26 cellular contexts compared by ENCODE assay signal in the genomic region with DNA sequence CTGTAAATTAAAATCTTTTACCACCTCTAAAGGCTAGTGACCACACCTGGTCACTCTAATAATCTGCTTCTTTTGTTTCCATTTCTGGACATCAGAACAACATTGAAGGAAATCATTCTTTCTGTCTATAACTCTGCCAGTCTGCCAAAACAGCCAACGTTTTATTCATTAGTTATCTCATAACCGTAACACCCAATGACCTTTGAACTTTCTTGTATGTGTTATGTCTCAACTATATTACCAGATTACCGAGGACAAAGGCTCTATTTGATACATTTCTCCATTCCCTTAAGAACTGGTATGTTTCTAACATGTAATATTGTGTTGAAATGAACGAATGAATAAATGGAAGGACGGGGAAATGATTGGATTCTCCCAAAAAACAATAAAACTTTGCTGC.
"Had no signal": no experiment of that assay in that cellular context is flagged by ENCODE, and none has a peak within 500 bp of the region (broad histone marks: within the 10 kb centered on the region; RNA-seq: fewer than 3 reads in every experiment).

No MANE protein-coding gene starts in this region.

- H3K4me3 ChIP-seq: stomach, suprapubic skin, testis, thoracic aorta, thyroid gland, tibial artery, tibial nerve, transverse colon, upper lobe of left lung, upper lobe of right lung, vagina had no signal

- DNase-seq: stimulated activated CD4-positive, alpha-beta T cell treated with anti-CD3 and anti-CD28 coated beads, Interleukin-2, amount 100 ng/mL, for 48 hours; stimulated activated CD4-positive, alpha-beta T cell treated with anti-CD3 and anti-CD28 coated beads, Interleukin-4, amount 100 ng/mL, for 1 hour; stimulated activated CD4-positive, alpha-beta T cell treated with anti-CD3 and anti-CD28 coated beads, Interleukin-4, amount 100 ng/mL, for 24 hours; stimulated activated CD4-positive, alpha-beta T cell treated with anti-CD3 and anti-CD28 coated beads, Interleukin-4, amount 100 ng/mL, for 4 hours; stimulated activated CD8-positive, alpha-beta memory T cell treated with anti-CD3 and anti-CD28 coated beads, Interleukin-4, amount 100 ng/mL, for 48 hours; stimulated activated naive B cell treated with anti-CD40 and anti-IgM and Interleukin-4, amounts not matched to agents 10 μg/mL and 1 μg/mL and 100 μg/mL, for 72 hours; stimulated activated naive CD4-positive, alpha-beta T cell; stimulated activated naive CD4-positive, alpha-beta T cell treated with Interleukin-2 at 50 U/mL for 16 hours; stimulated activated naive CD8-positive, alpha-beta T cell treated with anti-CD3 and anti-CD28 coated beads, Interleukin-15, amount 100 ng/mL, for 72 hours; stimulated activated naive CD8-positive, alpha-beta T cell treated with anti-CD3 and anti-CD28 coated beads, Interleukin-15, Interleukin-2, amounts not matched to agents 100 U/mL and 50 U/mL, for 24 hours; stomach; substantia nigra; testis; thyroid gland; tibial artery; transverse colon; trophoblast cell; upper lobe of left lung; upper lobe of right lung had no signal

- H3K27ac ChIP-seq: stomach, suprapubic skin, testis, thoracic aorta, thyroid gland, tibial artery, tibial nerve, upper lobe of left lung, upper lobe of right lung, vagina had no signal

- ATAC-seq: stimulated activated effector memory CD8-positive, alpha-beta T cell treated with anti-CD3 and anti-CD28 coated beads, Interleukin-12 subunit alpha, Interleukin-12 subunit beta, amount 100 ng/mL, for 72 hours; stimulated activated memory B cell treated with anti-CD40 and anti-IgM and Interleukin-4, amounts not matched to agents 10 μg/mL and 1 μg/mL and 100 μg/mL, for 72 hours; stimulated activated naive B cell treated with anti-CD40 and anti-IgM and Interleukin-4, amounts not matched to agents 10 μg/mL and 1 μg/mL and 100 μg/mL, for 72 hours; stimulated activated naive CD8-positive, alpha-beta T cell treated with anti-CD3 and anti-CD28 coated beads, Interleukin-15, amount 100 ng/mL, for 72 hours; stimulated activated naive CD8-positive, alpha-beta T cell treated with anti-CD3 and anti-CD28 coated beads, Interleukin-15, Interleukin-2, amounts not matched to agents 100 U/mL and 50 U/mL, for 24 hours; upper lobe of right lung had no signal

- H3K36me3 ChIP-seq: stomach, suprapubic skin, thoracic aorta, thyroid gland, tibial artery, tibial nerve, transverse colon, upper lobe of left lung, upper lobe of right lung, vagina had no signal

- H3K4me1 ChIP-seq: stomach, suprapubic skin, testis, thyroid gland, tibial nerve, upper lobe of left lung, upper lobe of right lung, vagina had no signal

- H3K27me3 ChIP-seq: stomach, suprapubic skin, testis, thyroid gland, tibial artery, tibial nerve, transverse colon, upper lobe of left lung, upper lobe of right lung, vagina had no signal

- H3K9me3 ChIP-seq: stomach, suprapubic skin, testis, thoracic aorta, thyroid gland, tibial artery, tibial nerve, transverse colon, upper lobe of left lung, upper lobe of right lung, vagina had no signal

- FAIRE-seq: urothelium cell line had no signal
